ENCODE assay signal across 23 cellular contexts in the genomic region with DNA sequence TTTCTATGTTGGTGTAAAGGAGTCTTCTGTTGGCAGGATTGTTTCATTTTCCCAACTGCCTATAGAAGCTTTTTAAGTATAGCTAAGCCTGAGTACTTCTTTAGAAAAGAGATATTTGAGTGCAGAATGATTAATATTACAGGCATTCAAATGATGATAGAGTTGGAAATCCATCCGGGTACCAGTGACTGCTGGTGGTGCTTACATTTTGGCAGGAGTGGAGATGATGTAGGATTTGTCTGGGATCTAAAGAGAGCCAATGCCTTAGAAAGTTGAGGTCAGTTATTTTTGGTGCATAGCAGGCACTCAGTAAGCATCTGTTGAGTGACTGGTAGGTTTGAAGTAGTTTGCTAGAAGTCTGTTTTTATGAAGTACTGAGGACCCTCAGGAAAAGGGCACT.
"Had no signal": no experiment of that assay in that cellular context is flagged by ENCODE, and none has a peak within 500 bp of the region (broad histone marks: within the 10 kb centered on the region; RNA-seq: fewer than 3 reads in every experiment).

No MANE protein-coding gene starts in this region.

- H3K4me1 ChIP-seq: body of pancreas had no signal

- H3K27ac Mint-ChIP-seq: activated naive CD4-positive, alpha-beta T cell treated with anti-CD3 and anti-CD28 coated beads for 36 hours had no signal

- ATAC-seq: activated CD4-positive, CD25-positive, alpha-beta regulatory T cell treated with anti-CD3 and anti-CD28 coated beads, Interleukin-2, amount 50 U/mL, for 24 hours; activated T-cell treated with anti-CD3 and anti-CD28 coated beads, Interleukin-2, amount 50 U/mL, for 4 hours; body of pancreas; left lung; stimulated activated naive CD8-positive, alpha-beta T cell treated with anti-CD3 and anti-CD28 coated beads, Interleukin-15, Interleukin-2, amounts not matched to agents 100 U/mL and 50 U/mL, for 24 hours had no signal

- H3K36me3 ChIP-seq: left lung, tibial artery had no signal

- H3K27me3 ChIP-seq: body of pancreas, left lung, tibial artery had no signal

- H3K4me3 Mint-ChIP-seq: activated naive CD4-positive, alpha-beta T cell treated with anti-CD3 and anti-CD28 coated beads for 36 hours; activated T-cell treated with anti-CD3 and anti-CD28 coated beads, Interleukin-2, amount 50 U/mL, for 4 hours; central memory CD8-positive, alpha-beta T cell; neural crest cell had no signal

- DNase-seq: activated CD4-positive, alpha-beta T cell treated with anti-CD3 and anti-CD28 coated beads, Interleukin-2, amount 50 U/mL, for 1 hour; activated CD8-positive, alpha-beta memory T cell treated with anti-CD3 and anti-CD28 coated beads, Interleukin-2, amount 50 U/mL, for 4 hours; activated naive CD4-positive, alpha-beta T cell treated with anti-CD3 and anti-CD28 coated beads for 36 hours; activated T-cell treated with anti-CD3 and anti-CD28 coated beads, Interleukin-2, amount 50 U/mL, for 4 hours; body of pancreas; erythroblast; foreskin melanocyte; glutamatergic neuron; hypothalamus; kidney; left lung; midbrain; retina; stimulated activated CD4-positive, alpha-beta T cell treated with anti-CD3 and anti-CD28 coated beads, Interleukin-2, amount 100 ng/mL, for 24 hours; stimulated activated naive CD8-positive, alpha-beta T cell treated with anti-CD3 and anti-CD28 coated beads, Interleukin-15, Interleukin-2, amounts not matched to agents 100 U/mL and 50 U/mL, for 24 hours; substantia nigra; T-helper 1 cell; T1000; tibial artery had no signal

- H3K9me3 Mint-ChIP-seq: activated naive CD4-positive, alpha-beta T cell treated with anti-CD3 and anti-CD28 coated beads for 36 hours; activated T-cell treated with anti-CD3 and anti-CD28 coated beads, Interleukin-2, amount 50 U/mL, for 4 hours; central memory CD8-positive, alpha-beta T cell had no signal

- H3K4me1 Mint-ChIP-seq: central memory CD8-positive, alpha-beta T cell had no signal

- H3K4me3 ChIP-seq: body of pancreas, coronary artery, left lung, tibial artery had no signal

- H3K9me3 ChIP-seq: body of pancreas, left lung, tibial artery had no signal

- H3K27ac ChIP-seq: body of pancreas, coronary artery, left lung, tibial artery had no signal
